ENCODE assay signal across 30 cellular contexts in genomic region chr1:115211071-115211745, GRCh38.
DNase-seq lines count a peak whose midpoint lies in the region; ATAC-seq and TF ChIP-seq lines count a peak whose summit lies in the region.
"Had no signal": no experiment of that assay in that cellular context is flagged by ENCODE, and none has a peak within 500 bp of the region (broad histone marks: within the 10 kb centered on the region; RNA-seq: fewer than 3 reads in every experiment).

No MANE protein-coding gene starts in this region.

- H3K36me3 ChIP-seq in left ventricle myocardium inferior (no peaks in the 10 kb centered on the region), aorta (ENCODE audit: control insufficient read depth in 1 of 2, insufficient read depth in 2 of 2, low read length in 1 of 2) (no peaks in the 10 kb centered on the region)
- H3K36me3 ChIP-seq: brain microvascular endothelial cell, Peyer's patch, SJCRH30, suprapubic skin, WERI-Rb-1 had no signal

- H3K27me3 ChIP-seq in left ventricle myocardium inferior (ENCODE audit: low read depth) (no peaks in the 10 kb centered on the region), aorta (ENCODE audit: control insufficient read depth in 1 of 2, insufficient read depth in 2 of 2, low read length in 1 of 2) (no peaks in the 10 kb centered on the region)
- H3K27me3 ChIP-seq: brain microvascular endothelial cell, Peyer's patch, SJCRH30, suprapubic skin had no signal

- DNase-seq in Right ventricle myocardium inferior (ENCODE audit: missing footprints) (no peak), cardiac septum (ENCODE audit: low spot score) (no peak), epithelial cell of prostate (ENCODE audit: low read depth, low spot score) (no peak), left ventricle myocardium inferior (peak; percentile 29), aorta (no peak), OCI-M1 (lab: John Stamatoyannopoulos, UW) (no peak), mucosa of gallbladder (ENCODE audit: low spot score) (no peak)
- DNase-seq: 8988T; activated CD4-positive, alpha-beta T cell treated with anti-CD3 and anti-CD28 coated beads for 4 hours; activated CD8-positive, alpha-beta T cell treated with anti-CD3 and anti-CD28 coated beads, Interleukin-2, amount 10 ng/mL, durations not matched to agents 7 days and 5 days; activated naive CD4-positive, alpha-beta T cell treated with anti-CD3 and anti-CD28 coated beads, Interleukin-2, amount 10 ng/mL, durations not matched to agents 7 days and 5 days; brain microvascular endothelial cell; DMS79 treated with DMSO at 0.1 percent for 48 hours; GF-D8; MM.1S; NCI-H2029 treated with DMSO at 0.1 percent for 48 hours; NCI-H2227 treated with DMSO at 0.1 percent for 48 hours; NCI-H526 treated with DMSO at 0.1 percent for 48 hours; Peyer's patch; SJCRH30; stimulated activated naive CD4-positive, alpha-beta T cell treated with Interleukin-2 at 50 U/mL for 16 hours; SW 1271; WERI-Rb-1 had no signal

- peak; percentile 66 for ATAC-seq in Right ventricle myocardium inferior
- peak; percentile 38 for ATAC-seq in aorta (ENCODE audit: low FRiP score)
- no peak for ATAC-seq in HG02973 (IDR thresholded peaks at IDR 0.05; ENCODE audit: unreplicated experiment)
- ATAC-seq: activated CD8-positive, alpha-beta T cell treated with anti-CD3 and anti-CD28 coated beads, Interleukin-2, amount 10 ng/mL, durations not matched to agents 7 days and 5 days; activated T-helper 17 cell treated with anti-CD3 and anti-CD28 coated beads, Interleukin-2, amount 50 U/mL, for 72 hours; natural killer cell treated with Interleukin-12 subunit alpha and Interleukin-12 subunit beta and Interleukin-15 and Interleukin-18, amount 100 ng/mL, for 72 hours had no signal

- 48 to 66% methylated on average over 3 of the region's 3 CpGs for WGBS in aorta, 2 donors

- H3K9me3 ChIP-seq in left ventricle myocardium inferior (replicated peaks), result no peaks in the 10 kb centered on the region
- H3K9me3 ChIP-seq in aorta (ENCODE audit: control insufficient read depth, low read length), result no peaks in the 10 kb centered on the region
- H3K9me3 ChIP-seq: Peyer's patch, SJCRH30, suprapubic skin had no signal

- no peak for TF ChIP-seq CTCF in left ventricle myocardium inferior (IDR thresholded peaks at IDR 0.05; ENCODE audit: borderline replicate concordance)

- H3K4me3 ChIP-seq in left ventricle myocardium inferior (no peak overlapping the region), aorta (ENCODE audit: low read length in 2 of 2) (no peak overlapping the region)
- H3K4me3 ChIP-seq: GM23248, lung, Peyer's patch, SJCRH30, skin epidermis, suprapubic skin had no signal

- intact Hi-C loops in Right ventricle myocardium inferior (cut with DNase I) (loop anchor here (10.0 kb wide), 1 partner anchor 124 kb away; the partner anchor contains the start of gene NGF), cardiac septum (cut with DNase I) (no loop called here), left ventricle myocardium inferior (cut with micrococcal nuclease) (no loop called here), aorta (cut with DNase I) (no loop called here)

- H3K4me1 ChIP-seq in left ventricle myocardium inferior, result peaks cover 28% of the 10 kb centered on the region
- H3K4me1 ChIP-seq in aorta (ENCODE audit: control insufficient read depth in 1 of 2, insufficient read depth in 2 of 2, low read length in 2 of 2), result no peaks in the 10 kb centered on the region
- H3K4me1 ChIP-seq: Peyer's patch, SJCRH30, suprapubic skin had no signal

- peak overlapping the region; percentile 52 for H3K27ac ChIP-seq in epithelial cell of prostate
- peak overlapping the region; percentile 76 for H3K27ac ChIP-seq in left ventricle myocardium inferior (replicated peaks)
- no peak overlapping the region for H3K27ac ChIP-seq in aorta (ENCODE audit: low read depth in 1 of 2, low read length in 2 of 2)
- H3K27ac ChIP-seq: brain microvascular endothelial cell, GM23248, Peyer's patch, SJCRH30, skin epidermis, suprapubic skin, WERI-Rb-1 had no signal

Comparison
In these comparisons a context has a peak if more than half of its experiments do, and no peak if none do; other contexts are left out.
1. H3K27ac ChIP-seq: peak in epithelial cell of prostate (single experiment) and left ventricle myocardium inferior (single experiment); none in aorta (0 of 2).